19 cellular contexts compared by ENCODE assay signal in the genomic region with DNA sequence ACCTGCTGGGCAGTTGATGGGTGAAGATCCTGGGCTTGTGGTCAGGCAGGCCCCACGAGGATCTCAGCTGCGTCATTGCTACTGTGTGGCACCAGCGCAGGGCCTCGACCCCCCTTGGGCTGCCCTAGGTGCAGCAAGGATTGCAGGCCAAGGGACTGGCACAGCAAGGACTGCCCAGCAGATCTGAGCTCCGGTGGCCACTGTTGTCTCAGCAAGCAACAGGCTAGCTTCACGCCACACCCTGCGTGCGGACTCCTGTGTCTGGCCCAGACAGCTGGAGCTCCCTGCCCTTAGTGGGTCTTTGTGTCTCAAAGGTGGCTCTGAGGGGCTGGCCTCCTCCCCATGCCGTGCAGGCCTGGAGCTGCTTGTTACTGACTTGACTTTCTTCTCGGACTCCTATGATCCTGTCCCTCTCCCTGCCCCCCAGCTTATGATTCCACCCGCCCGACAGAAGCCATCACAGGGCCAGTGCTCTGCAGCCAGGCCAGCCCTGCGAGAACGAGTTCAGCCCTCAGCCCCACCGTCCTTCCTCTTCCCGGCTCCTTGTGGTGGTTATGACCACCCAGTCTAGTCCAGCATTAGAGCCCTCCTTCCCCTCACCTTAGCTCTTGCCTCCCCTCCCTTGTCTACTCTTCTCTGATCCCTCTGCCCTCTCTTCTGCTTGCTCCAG.
DNase-seq lines count a peak whose midpoint lies in the region; ATAC-seq, FAIRE-seq and TF ChIP-seq lines count a peak whose summit lies in the region.
"Had no signal": no experiment of that assay in that cellular context is flagged by ENCODE, and none has a peak within 500 bp of the region (broad histone marks: within the 10 kb centered on the region; RNA-seq: fewer than 3 reads in every experiment).

No MANE protein-coding gene starts in this region.

- no peak overlapping the region for H4K8ac ChIP-seq in H9 (replicated peaks; ENCODE audit: insufficient read length, low read depth, low read length)
- no peak overlapping the region for H4K8ac ChIP-seq in H1 (ENCODE audit: extremely low read depth, insufficient read depth, low read length)

- no peak for TF ChIP-seq POLR2A in H1 (IDR thresholded peaks at IDR 0.05; ENCODE audit: control extremely low read depth in 1 of 2, low read depth in 2 of 2, low read length in 2 of 2)
- TF ChIP-seq POLR2A in H54 (IDR thresholded peaks at IDR 0.05; ENCODE audit: low read depth, low read length) = no peak

- WGBS in H9 (ENCODE audit: extremely low coverage, insufficient read length, low lambda C conversion rate) = no CpG with 5 or more reads among the region's 16 CpGs
- 90% methylated on average over 16 of the region's 16 CpGs; no CpG with 5 or more reads in 1 of the 2 experiments for WGBS in H1 (ENCODE audit: extremely low coverage in 1 of 2, insufficient coverage in 1 of 2, insufficient read length in 1 of 2, insufficient replicate concordance in 2 of 2, low coverage in 1 of 2, low lambda C conversion rate in 2 of 2, missing lambda C conversion rate in 1 of 2), 2 experiments

- H2BK120ac ChIP-seq in H9 (ENCODE audit: low read depth, low read length, poor library complexity, severe bottlenecking) (no peak overlapping the region), H1 (replicated peaks; ENCODE audit: low read depth, low read length) (no peak overlapping the region)

- no peak for TF ChIP-seq CTCF in CD8-positive, alpha-beta T cell (IDR thresholded peaks at IDR 0.05)
- TF ChIP-seq CTCF in H9 (conservative IDR thresholded peaks at IDR 0.05) (no peak), H1 (IDR thresholded peaks at IDR 0.05; ENCODE audit: control extremely low read depth in 1 of 3, insufficient read depth in 1 of 3, low read depth in 1 of 3, low read length in 3 of 3) (no peak)

- no peaks in the 10 kb centered on the region for H3K79me2 ChIP-seq in H9 (ENCODE audit: insufficient read depth, low read length)
- H3K79me2 ChIP-seq in H1 (ENCODE audit: control insufficient read depth in 1 of 2, insufficient read depth in 2 of 2, low read length in 2 of 2) = no peaks in the 10 kb centered on the region

- no peak overlapping the region for H4K5ac ChIP-seq in H9 (ENCODE audit: insufficient read length, low read depth, low read length)
- no peak overlapping the region for H4K5ac ChIP-seq in H1 (ENCODE audit: insufficient read length, low read depth, low read length)

- H3K14ac ChIP-seq in H9 (ENCODE audit: insufficient read depth, low read length) = no peak overlapping the region
- H3K14ac ChIP-seq in H1 (ENCODE audit: insufficient read length) = no peak overlapping the region

- H3K18ac ChIP-seq in H9 (ENCODE audit: insufficient read length, low read depth, low read length) (no peak overlapping the region), H1 (ENCODE audit: extremely low read depth, low read length) (no peak overlapping the region)

- intact Hi-C loops in CD8-positive, alpha-beta T cell (cut with DNase I, micrococcal nuclease) = no loop called here
- intact Hi-C loops in posterior vena cava (cut with DNase I) = no loop called here

- no peaks in the 10 kb centered on the region for H3K9me3 ChIP-seq in CD8-positive, alpha-beta T cell (ENCODE audit: low read length)
- H3K9me3 ChIP-seq in H9 (ENCODE audit: control insufficient read depth, low read depth, low read length) (no peaks in the 10 kb centered on the region), H1 (ENCODE audit: insufficient read depth in 2 of 2, low read depth in 1 of 2, low read length in 1 of 2) (no peaks in the 10 kb centered on the region)

- no peaks in the 10 kb centered on the region for H3K36me3 ChIP-seq in CD8-positive, alpha-beta T cell (ENCODE audit: insufficient read depth, low read length)
- H3K36me3 ChIP-seq in H1 (ENCODE audit: control insufficient read depth in 2 of 4, insufficient read depth in 4 of 4, low read length in 3 of 4) = no peaks in the 10 kb centered on the region; a peak in 1 of 8 replicates

- peaks cover 3% of the 10 kb centered on the region for H3K4me1 Mint-ChIP-seq in CD8-positive, alpha-beta T cell (ENCODE audit: low read depth)
- H3K4me1 Mint-ChIP-seq in H9 = peaks cover 0 to 4% of the 10 kb centered on the region in 2 experiments; a peak in 3 of 4 replicates
- H3K4me1 Mint-ChIP-seq in stimulated activated memory B cell treated with anti-CD40 and anti-IgM and Interleukin-4, amounts not matched to agents 10 μg/mL and 1 μg/mL and 100 μg/mL, for 72 hours = peaks cover 64% of the 10 kb centered on the region

- H3K4ac ChIP-seq in H9 (ENCODE audit: low read depth, low read length) (no peak overlapping the region), H1 (replicated peaks; ENCODE audit: insufficient read length, low read depth, low read length) (no peak overlapping the region)

- H3K4me3 ChIP-seq in CD8-positive, alpha-beta T cell (ENCODE audit: low read depth, low read length) = no peak overlapping the region
- no peak overlapping the region for H3K4me3 ChIP-seq in H1 (ENCODE audit: extremely low read depth in 1 of 4, insufficient read depth in 2 of 4, low read depth in 3 of 4, low read length in 4 of 4)

- H3K9ac ChIP-seq in H9 (ENCODE audit: extremely low read depth, insufficient read length, low read length) (no peak overlapping the region), H1 (replicated peaks in 1 of 4; ENCODE audit: extremely low read depth in 1 of 4, low read depth in 3 of 4, low read length in 3 of 4) (no peak overlapping the region)

- no peaks in the 10 kb centered on the region for H3K27me3 ChIP-seq in CD8-positive, alpha-beta T cell (ENCODE audit: insufficient read depth, low read length)
- H3K27me3 ChIP-seq in H9 (ENCODE audit: insufficient read depth, low read length) = no peaks in the 10 kb centered on the region
- H3K27me3 ChIP-seq in H1 (replicated peaks in 1 of 4; ENCODE audit: control insufficient read depth in 3 of 4, extremely low read depth in 1 of 4, insufficient read depth in 3 of 4, low read length in 3 of 4) = no peaks in the 10 kb centered on the region

- no peak overlapping the region for H3K56ac ChIP-seq in H9 (ENCODE audit: insufficient read length, low read depth, low read length)
- no peak overlapping the region for H3K56ac ChIP-seq in H1 (replicated peaks; ENCODE audit: insufficient read length, low read depth, low read length)

- no peak for TF ChIP-seq EP300 in H1 (IDR thresholded peaks at IDR 0.05; ENCODE audit: borderline replicate concordance in 1 of 2, low read depth in 2 of 2, low read length in 2 of 2)

- no peaks in the 10 kb centered on the region for H3K23me2 ChIP-seq in H9 (ENCODE audit: insufficient read length, low read depth, low read length, poor library complexity, severe bottlenecking)
- no peaks in the 10 kb centered on the region for H3K23me2 ChIP-seq in H1 (ENCODE audit: low read depth, low read length)

- H4K91ac ChIP-seq in H9 (ENCODE audit: insufficient read length, low read depth, low read length) (no peak overlapping the region), H1 (replicated peaks; ENCODE audit: insufficient read length, low read length) (no peak overlapping the region)

- H2AK5ac ChIP-seq in H9 (ENCODE audit: insufficient read length, low read length) (no peak overlapping the region), H1 (ENCODE audit: low read depth, low read length) (no peak overlapping the region)

- no peaks in the 10 kb centered on the region for H4K20me1 ChIP-seq in H9 (ENCODE audit: control insufficient read depth, insufficient read depth, insufficient read length)
- H4K20me1 ChIP-seq in H1 (replicated peaks in 1 of 2; ENCODE audit: control insufficient read depth in 1 of 2, insufficient read depth in 2 of 2, low read length in 2 of 2) = peaks cover 0 to 2% of the 10 kb centered on the region in 2 experiments

- H3K4me2 ChIP-seq in H9 (ENCODE audit: insufficient read depth, insufficient read length, low read length) = no peak overlapping the region
- no peak overlapping the region for H3K4me2 ChIP-seq in H1 (ENCODE audit: insufficient read depth in 1 of 2, low read depth in 2 of 2, low read length in 2 of 2)

- no peaks in the 10 kb centered on the region for H3K27me3 Mint-ChIP-seq in CD8-positive, alpha-beta T cell (ENCODE audit: low read depth)
- H3K27me3 Mint-ChIP-seq in H9 (ENCODE audit: low read depth) = no peaks in the 10 kb centered on the region; the same call in 1 of the 2 replicates
- no peaks in the 10 kb centered on the region for H3K27me3 Mint-ChIP-seq in stimulated activated memory B cell treated with anti-CD40 and anti-IgM and Interleukin-4, amounts not matched to agents 10 μg/mL and 1 μg/mL and 100 μg/mL, for 72 hours
- H3K27me3 Mint-ChIP-seq: CD4-positive, CD25-positive, alpha-beta regulatory T cell had no signal

- H2AFZ ChIP-seq in H9 (ENCODE audit: low read length) (no peak overlapping the region), H1 (ENCODE audit: low read length) (no peak overlapping the region)

- H3K23ac ChIP-seq in H9 (ENCODE audit: insufficient read length, low read depth, low read length) = no peak overlapping the region
- no peak overlapping the region for H3K23ac ChIP-seq in H1 (ENCODE audit: insufficient read length)

- no peak for TF ChIP-seq RAD21 in H1 (IDR thresholded peaks at IDR 0.05 in 1 of 2, conservative IDR thresholded peaks at IDR 0.05 in 1 of 2; ENCODE audit: low read depth in 2 of 2, low read length in 2 of 2)

- no peak overlapping the region for H3K27ac ChIP-seq in CD8-positive, alpha-beta T cell (ENCODE audit: low read depth, low read length)
- H3K27ac ChIP-seq in H9 (ENCODE audit: insufficient read length, low read depth, low read length) (no peak overlapping the region), H1 (ENCODE audit: low read depth, low read length) (no peak overlapping the region)

- H2BK12ac ChIP-seq in H9 (ENCODE audit: insufficient read length, low read depth, low read length) (no peak overlapping the region), H1 (ENCODE audit: low read depth, low read length) (no peak overlapping the region)

- no peak overlapping the region for H2BK15ac ChIP-seq in H9 (ENCODE audit: low read depth, low read length)
- no peak overlapping the region for H2BK15ac ChIP-seq in H1 (ENCODE audit: low read length)

- H2BK20ac ChIP-seq in H9 (ENCODE audit: low read depth, low read length, poor library complexity, severe bottlenecking) = no peak overlapping the region
- no peak overlapping the region for H2BK20ac ChIP-seq in H1 (ENCODE audit: low read length)

- ATAC-seq in CD8-positive, alpha-beta T cell = no peak
- ATAC-seq in stimulated activated memory B cell treated with anti-CD40 and anti-IgM and Interleukin-4, amounts not matched to agents 10 μg/mL and 1 μg/mL and 100 μg/mL, for 72 hours = no peak
- ATAC-seq: HepG2, Panc1 had no signal

- H3K9me3 Mint-ChIP-seq in CD8-positive, alpha-beta T cell = no peaks in the 10 kb centered on the region
- no peaks in the 10 kb centered on the region for H3K9me3 Mint-ChIP-seq in H9
- H3K9me3 Mint-ChIP-seq in stimulated activated memory B cell treated with anti-CD40 and anti-IgM and Interleukin-4, amounts not matched to agents 10 μg/mL and 1 μg/mL and 100 μg/mL, for 72 hours = no peaks in the 10 kb centered on the region
- H3K9me3 Mint-ChIP-seq: CD4-positive, CD25-positive, alpha-beta regulatory T cell had no signal

- peak overlapping the region; percentile 57 for H3K27ac Mint-ChIP-seq in CD8-positive, alpha-beta T cell
- H3K27ac Mint-ChIP-seq in H9 = peak overlapping the region in 2 of 3 experiments; percentile 8 to 86; a peak in 3 of 7 replicates
- H3K27ac Mint-ChIP-seq in stimulated activated memory B cell treated with anti-CD40 and anti-IgM and Interleukin-4, amounts not matched to agents 10 μg/mL and 1 μg/mL and 100 μg/mL, for 72 hours = no peak overlapping the region

- FAIRE-seq in H1 (lab: Jason Lieb, UNC) = no peak
- no peak for FAIRE-seq in H54 (lab: Jason Lieb, UNC)
- FAIRE-seq: D721Med, GM12892, HepG2 had no signal

- POLR2A ChIA-PET in CD8-positive, alpha-beta T cell (lab: Charles Lee) = no interaction called here
- POLR2A ChIA-PET in H1 (lab: Charles Lee; ENCODE audit: partially characterized antibody) = no interaction called here

- CTCF ChIA-PET in CD8-positive, alpha-beta T cell (lab: Charles Lee) = no interaction called here
- CTCF ChIA-PET in H1 (lab: Charles Lee; ENCODE audit: partially characterized antibody) = interaction anchor here (0.9 to 1.4 kb wide), 3 partner anchors 8 to 233 kb away, joined by 3 to 4 read pairs (median 3); no protein-coding TSS in a partner anchor

- H3K36me3 Mint-ChIP-seq in CD8-positive, alpha-beta T cell = peaks cover 77% of the 10 kb centered on the region
- H3K36me3 Mint-ChIP-seq in H9 (ENCODE audit: insufficient read depth in 1 of 3, low read depth in 3 of 3) = peaks cover 0 to 17% (median 11%) of the 10 kb centered on the region in 3 experiments; a peak in 6 of 7 replicates
- peaks cover 86% of the 10 kb centered on the region for H3K36me3 Mint-ChIP-seq in stimulated activated memory B cell treated with anti-CD40 and anti-IgM and Interleukin-4, amounts not matched to agents 10 μg/mL and 1 μg/mL and 100 μg/mL, for 72 hours

- H3K4me3 Mint-ChIP-seq in CD8-positive, alpha-beta T cell = no peak overlapping the region
- H3K4me3 Mint-ChIP-seq in H9 = no peak overlapping the region
- H3K4me3 Mint-ChIP-seq in stimulated activated memory B cell treated with anti-CD40 and anti-IgM and Interleukin-4, amounts not matched to agents 10 μg/mL and 1 μg/mL and 100 μg/mL, for 72 hours = no peak overlapping the region
- H3K4me3 Mint-ChIP-seq: CD4-positive, CD25-positive, alpha-beta regulatory T cell had no signal

- H3K4me1 ChIP-seq in CD8-positive, alpha-beta T cell (ENCODE audit: insufficient read depth, low read length) = no peaks in the 10 kb centered on the region
- no peaks in the 10 kb centered on the region for H3K4me1 ChIP-seq in H9 (ENCODE audit: insufficient read depth, low read length)
- H3K4me1 ChIP-seq in H1 (replicated peaks in 1 of 4; ENCODE audit: control insufficient read depth in 3 of 4, insufficient read depth in 4 of 4, low read length in 3 of 4) = no peaks in the 10 kb centered on the region

- H3K79me1 ChIP-seq in H9 (ENCODE audit: insufficient read depth, low read depth, low read length, poor library complexity, severe bottlenecking) = no peaks in the 10 kb centered on the region
- H3K79me1 ChIP-seq in H1 (ENCODE audit: low read depth, low read length) = peaks cover 3% of the 10 kb centered on the region; the same call in 1 of the 2 replicates

- DNase-seq in CD8-positive, alpha-beta T cell = no peak
- DNase-seq in H9 (no peak), H1 (ENCODE audit: low read depth in 1 of 2, low spot score in 2 of 2) (no peak), posterior vena cava (ENCODE audit: low spot score) (peak; percentile 70), retina (no peak), H54 (ENCODE audit: insufficient read length, low spot score) (no peak)
- DNase-seq: ACHN; CD4-positive, CD25-positive, alpha-beta regulatory T cell; DMS79 treated with DMSO at 0.1 percent for 48 hours; GDM1; GOT3; NCI-H187 treated with DMSO at 0.1 percent for 48 hours; NCI-H82; SHP77 had no signal

- H2BK5ac ChIP-seq in H9 (ENCODE audit: insufficient read length, low read length) (no peak overlapping the region), H1 (ENCODE audit: low read depth, low read length) (0 out of 2 replicates have a peak overlapping the region, but pooled peaks have one; percentile 35)

- H3T11ph ChIP-seq in H9 (ENCODE audit: low read length) = no peak overlapping the region
